In the genomic region with DNA sequence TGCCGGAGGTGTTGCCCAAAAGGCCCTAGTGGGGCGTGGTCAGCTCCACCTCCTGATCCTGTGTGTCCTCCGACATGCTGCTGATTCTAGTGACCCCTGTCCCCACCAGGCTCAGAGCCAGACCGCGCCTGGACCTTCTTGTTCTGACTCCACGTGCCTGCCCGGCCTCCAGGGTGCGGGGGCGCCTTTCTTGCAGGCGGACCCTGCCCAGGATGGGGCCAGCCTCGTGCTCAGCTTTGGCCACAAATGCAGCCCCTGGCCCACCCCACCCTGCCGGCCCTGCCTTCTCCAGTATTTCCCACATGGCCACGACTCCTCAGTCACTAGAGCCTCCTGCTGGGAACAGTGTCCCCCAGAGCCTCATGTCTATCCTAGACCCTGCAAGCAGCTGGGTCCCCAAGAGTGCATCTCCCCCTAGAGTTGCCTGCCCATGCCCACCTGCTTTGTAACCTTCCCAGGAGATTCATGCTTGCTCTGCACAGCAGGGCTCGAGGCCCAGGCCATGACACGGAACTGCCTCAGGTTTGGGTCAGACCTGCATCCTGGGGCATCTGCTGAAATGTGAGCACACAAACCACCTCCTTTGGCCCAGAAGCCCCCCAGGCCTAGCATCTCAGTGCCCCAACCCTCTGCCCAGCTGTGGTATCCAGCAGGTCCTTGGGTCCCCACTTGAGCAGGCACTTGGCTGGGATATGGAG, we compare ENCODE assay signal across 28 cellular contexts. TPM values are rescaled to one million over a fixed set of nuclear protein-coding genes. Genes with fewer than 3 reads are reported as not detected.
DNase-seq lines count a peak whose midpoint lies in the region; ATAC-seq and TF ChIP-seq lines count a peak whose summit lies in the region.
"Had no signal": no experiment of that assay in that cellular context is flagged by ENCODE, and none has a peak within 500 bp of the region (broad histone marks: within the 10 kb centered on the region; RNA-seq: fewer than 3 reads in every experiment).

No MANE protein-coding gene starts in this region.

- no peaks in the 10 kb centered on the region for H3K36me3 Mint-ChIP-seq in glutamatergic neuron (ENCODE audit: unreplicated experiment)
- H3K36me3 Mint-ChIP-seq in mesothelial cell of epicardium = peaks cover 5% of the 10 kb centered on the region
- peaks cover 10 to 14% of the 10 kb centered on the region in 2 donors for H3K36me3 Mint-ChIP-seq in stimulated activated naive B cell treated with anti-CD40 and anti-IgM and Interleukin-4, amounts not matched to agents 10 μg/mL and 1 μg/mL and 100 μg/mL, for 72 hours

- POLR2A ChIA-PET in SK-N-SH (lab: Yijun Ruan, JAX) = no interaction called here

- H3K27me3 Mint-ChIP-seq in glutamatergic neuron (ENCODE audit: unreplicated experiment) (peaks cover 11% of the 10 kb centered on the region), mesothelial cell of epicardium (ENCODE audit: low read depth) (peaks cover 13% of the 10 kb centered on the region)
- H3K27me3 Mint-ChIP-seq in stimulated activated naive B cell treated with anti-CD40 and anti-IgM and Interleukin-4, amounts not matched to agents 10 μg/mL and 1 μg/mL and 100 μg/mL, for 72 hours = no peaks in the 10 kb centered on the region
- H3K27me3 Mint-ChIP-seq: activated CD4-positive, alpha-beta memory T cell treated with anti-CD3 and anti-CD28 coated beads, Interleukin-2, amount 10 ng/mL, durations not matched to agents 7 days and 5 days; CD4-positive, alpha-beta memory T cell had no signal

- CTCF ChIA-PET in SK-N-SH (lab: Yijun Ruan, JAX) = interaction anchor here (0.7 to 1.4 kb wide), 8 partner anchors 8 to 451 kb away, joined by 3 to 8 read pairs (median 3); a partner anchor contains a TSS

- no peaks in the 10 kb centered on the region for H3F3A ChIP-seq in SK-N-SH (replicated peaks; ENCODE audit: insufficient read depth)

- H2AFZ ChIP-seq in SK-N-SH (ENCODE audit: low read depth) = no peak overlapping the region

- H3K79me2 ChIP-seq in SK-N-SH (ENCODE audit: insufficient read depth) = no peaks in the 10 kb centered on the region

- H3K9ac ChIP-seq in SK-N-SH = no peak overlapping the region

- no peaks in the 10 kb centered on the region for H3K36me3 ChIP-seq in SK-N-SH (replicated peaks in 1 of 2; ENCODE audit: control insufficient read depth in 1 of 2, insufficient read depth in 2 of 2, low read length in 1 of 2)
- H3K36me3 ChIP-seq: esophagus squamous epithelium, neutrophil, upper lobe of right lung had no signal

- no peaks in the 10 kb centered on the region; a peak in 1 of 4 replicates for H3K4me1 ChIP-seq in SK-N-SH (ENCODE audit: control insufficient read depth in 1 of 2, insufficient read depth in 2 of 2, low read depth in 1 of 2, low read length in 1 of 2)
- H3K4me1 ChIP-seq: body of pancreas, upper lobe of right lung had no signal

- peaks cover 8% of the 10 kb centered on the region for H3K9me3 Mint-ChIP-seq in glutamatergic neuron (ENCODE audit: unreplicated experiment)
- H3K9me3 Mint-ChIP-seq in mesothelial cell of epicardium = no peaks in the 10 kb centered on the region
- H3K9me3 Mint-ChIP-seq in stimulated activated naive B cell treated with anti-CD40 and anti-IgM and Interleukin-4, amounts not matched to agents 10 μg/mL and 1 μg/mL and 100 μg/mL, for 72 hours = no peaks in the 10 kb centered on the region
- H3K9me3 Mint-ChIP-seq: activated CD4-positive, alpha-beta memory T cell treated with anti-CD3 and anti-CD28 coated beads, Interleukin-2, amount 10 ng/mL, durations not matched to agents 7 days and 5 days; activated T-helper 1 cell treated with anti-CD3 and anti-CD28 coated beads, Interleukin-12 subunit alpha, Interleukin-12 subunit beta, Interleukin-2, Interleukin-4 antibody, amounts not matched to agents 30 ng/mL and 10 ng/mL and 1 ng/mL, durations not matched to agents 14 hours and 24 hours and 36 hours; CD4-positive, alpha-beta memory T cell; stimulated activated effector memory CD8-positive, alpha-beta T cell treated with anti-CD3 and anti-CD28 coated beads, Interleukin-12 subunit alpha, Interleukin-12 subunit beta, amount 100 ng/mL, for 72 hours had no signal

- TF ChIP-seq EP300 in SK-N-SH (IDR thresholded peaks at IDR 0.05; ENCODE audit: borderline replicate concordance in 1 of 2, low read depth in 1 of 2, low read length in 1 of 2) = no peak

- TF ChIP-seq CTCF in SK-N-SH (IDR thresholded peaks at IDR 0.05) = no peak
- no peak for TF ChIP-seq CTCF in glutamatergic neuron (IDR thresholded peaks at IDR 0.05; ENCODE audit: partially characterized antibody, unreplicated experiment)
- no peak for TF ChIP-seq CTCF in mesothelial cell of epicardium (IDR thresholded peaks at IDR 0.05; ENCODE audit: unreplicated experiment)

- H3K9me3 ChIP-seq in SK-N-SH = no peaks in the 10 kb centered on the region
- H3K9me3 ChIP-seq: body of pancreas, esophagus squamous epithelium, heart right ventricle, neutrophil, sigmoid colon, upper lobe of right lung had no signal

- DNase-seq in SK-N-SH (peak; percentile 14), glutamatergic neuron (no peak), mesothelial cell of epicardium (ENCODE audit: low spot score in 2 of 2, unreplicated experiment in 2 of 2) (no peak), SW 1271 (lab: John Stamatoyannopoulos, UW) (no peak), NCI-H2227 (lab: John Stamatoyannopoulos, UW; ENCODE audit: unreplicated experiment) (no peak), NCI-H2196 (lab: John Stamatoyannopoulos, UW; ENCODE audit: unreplicated experiment) (no peak)
- no peak for DNase-seq in stimulated activated naive B cell treated with anti-CD40 and anti-IgM and Interleukin-4, amounts not matched to agents 10 μg/mL and 1 μg/mL and 100 μg/mL, for 72 hours
- DNase-seq: activated CD4-positive, alpha-beta memory T cell treated with anti-CD3 and anti-CD28 coated beads, Interleukin-2, amount 10 ng/mL, durations not matched to agents 7 days and 5 days; activated CD8-positive, alpha-beta memory T cell treated with anti-CD3 and anti-CD28 coated beads, Interleukin-2, amount 50 U/mL, for 4 hours; activated naive CD4-positive, alpha-beta T cell treated with Interleukin-2 at 50 U/mL for 16 hours; body of pancreas; CD4-positive, alpha-beta memory T cell; esophagus squamous epithelium; heart right ventricle; NCI-H1436; NCI-H2081 treated with DMSO at 0.1 percent for 48 hours; NCI-H345; NCI-H69; SHP77; sigmoid colon; upper lobe of right lung had no signal

- H3K27ac Mint-ChIP-seq in glutamatergic neuron (ENCODE audit: unreplicated experiment) = no peak overlapping the region
- H3K27ac Mint-ChIP-seq in mesothelial cell of epicardium = no peak overlapping the region
- peak overlapping the region; percentile 4 for H3K27ac Mint-ChIP-seq in stimulated activated naive B cell treated with anti-CD40 and anti-IgM and Interleukin-4, amounts not matched to agents 10 μg/mL and 1 μg/mL and 100 μg/mL, for 72 hours
- H3K27ac Mint-ChIP-seq: activated CD4-positive, alpha-beta memory T cell treated with anti-CD3 and anti-CD28 coated beads, Interleukin-2, amount 10 ng/mL, durations not matched to agents 7 days and 5 days; activated T-helper 1 cell treated with anti-CD3 and anti-CD28 coated beads, Interleukin-12 subunit alpha, Interleukin-12 subunit beta, Interleukin-2, Interleukin-4 antibody, amounts not matched to agents 30 ng/mL and 10 ng/mL and 1 ng/mL, durations not matched to agents 14 hours and 24 hours and 36 hours; CD4-positive, alpha-beta memory T cell; stimulated activated effector memory CD8-positive, alpha-beta T cell treated with anti-CD3 and anti-CD28 coated beads, Interleukin-12 subunit alpha, Interleukin-12 subunit beta, amount 100 ng/mL, for 72 hours had no signal

- peak overlapping the region; percentile 52 for H3K4me3 Mint-ChIP-seq in glutamatergic neuron (ENCODE audit: unreplicated experiment)
- peak overlapping the region; percentile 24 for H3K4me3 Mint-ChIP-seq in mesothelial cell of epicardium
- no peak overlapping the region for H3K4me3 Mint-ChIP-seq in stimulated activated naive B cell treated with anti-CD40 and anti-IgM and Interleukin-4, amounts not matched to agents 10 μg/mL and 1 μg/mL and 100 μg/mL, for 72 hours
- H3K4me3 Mint-ChIP-seq: activated CD4-positive, alpha-beta memory T cell treated with anti-CD3 and anti-CD28 coated beads, Interleukin-2, amount 10 ng/mL, durations not matched to agents 7 days and 5 days; activated T-helper 1 cell treated with anti-CD3 and anti-CD28 coated beads, Interleukin-12 subunit alpha, Interleukin-12 subunit beta, Interleukin-2, Interleukin-4 antibody, amounts not matched to agents 30 ng/mL and 10 ng/mL and 1 ng/mL, durations not matched to agents 14 hours and 24 hours and 36 hours; stimulated activated effector memory CD8-positive, alpha-beta T cell treated with anti-CD3 and anti-CD28 coated beads, Interleukin-12 subunit alpha, Interleukin-12 subunit beta, amount 100 ng/mL, for 72 hours had no signal

- no peaks in the 10 kb centered on the region for H3K9me2 ChIP-seq in SK-N-SH

- H3K27ac ChIP-seq in SK-N-SH (ENCODE audit: low read depth in 2 of 2, low read length in 1 of 2) = no peak overlapping the region
- H3K27ac ChIP-seq: 22Rv1, body of pancreas, esophagus squamous epithelium, heart right ventricle, neutrophil, sigmoid colon, upper lobe of right lung had no signal

- no peaks in the 10 kb centered on the region for H3K27me3 ChIP-seq in SK-N-SH (ENCODE audit: insufficient read depth)
- H3K27me3 ChIP-seq: body of pancreas, heart right ventricle, upper lobe of right lung had no signal

- H3K4me1 Mint-ChIP-seq in glutamatergic neuron (ENCODE audit: low read depth, unreplicated experiment) (peaks cover 14% of the 10 kb centered on the region), mesothelial cell of epicardium (peaks cover 10% of the 10 kb centered on the region)
- peaks cover 15 to 37% of the 10 kb centered on the region in 2 donors for H3K4me1 Mint-ChIP-seq in stimulated activated naive B cell treated with anti-CD40 and anti-IgM and Interleukin-4, amounts not matched to agents 10 μg/mL and 1 μg/mL and 100 μg/mL, for 72 hours
- H3K4me1 Mint-ChIP-seq: activated CD4-positive, alpha-beta memory T cell treated with anti-CD3 and anti-CD28 coated beads, Interleukin-2, amount 10 ng/mL, durations not matched to agents 7 days and 5 days had no signal

- no peaks in the 10 kb centered on the region for H4K20me1 ChIP-seq in SK-N-SH (ENCODE audit: insufficient read depth)

- no peak for ATAC-seq in SK-N-SH treated with all-trans-retinoic acid at 6 μM for 48 hours
- ATAC-seq in stimulated activated naive B cell treated with anti-CD40 and anti-IgM and Interleukin-4, amounts not matched to agents 10 μg/mL and 1 μg/mL and 100 μg/mL, for 72 hours (replicated peaks) = no peak
- ATAC-seq: body of pancreas, HCT116 had no signal

- 88% methylated on average over 11 of the region's 15 CpGs for WGBS in SK-N-SH (ENCODE audit: low lambda C conversion rate)

- no peak for TF ChIP-seq RAD21 in SK-N-SH (IDR thresholded peaks at IDR 0.05; ENCODE audit: low read length)

- no peak overlapping the region for H3K4me3 ChIP-seq in SK-N-SH (ENCODE audit: low read depth in 2 of 2, low read length in 1 of 2)
- H3K4me3 ChIP-seq: body of pancreas, sigmoid colon, upper lobe of right lung had no signal

- H3K4me2 ChIP-seq in SK-N-SH = no peak overlapping the region

RNA-seq across cellular contexts. Expression of a gene that starts 27.0 kb away (rescaled TPM):
- 37.8 and 39.3 TPM in 2 replicates for polyA plus RNA-seq in SK-N-SH (2012; rRNA removed)
- polyA plus RNA-seq in SK-N-SH (2012; cell fraction: cytosol; rRNA removed) = 10.0 and 16.7 TPM in 2 replicates
- polyA plus RNA-seq in SK-N-SH (2012; cell fraction: nucleus; rRNA removed) = 109 and 145 TPM in 2 replicates
- total RNA-seq in glutamatergic neuron (ENCODE audit: unreplicated experiment) (16.2 TPM), mesothelial cell of epicardium (45.5 to 48.4 TPM (median 46.5 TPM) in 3 replicates)

RNA-seq across cellular contexts. Expression of a gene that starts 47.5 kb away (rescaled TPM):
- polyA plus RNA-seq in SK-N-SH (2012; rRNA removed) = 4.3 and 6.1 TPM in 2 replicates
- 2.8 and 4.3 TPM in 2 replicates for polyA plus RNA-seq in SK-N-SH (2012; cell fraction: cytosol; rRNA removed)
- polyA plus RNA-seq in SK-N-SH (2012; cell fraction: nucleus; rRNA removed) = 16.9 and 18.8 TPM in 2 replicates
- total RNA-seq in glutamatergic neuron (ENCODE audit: unreplicated experiment) (14.2 TPM), mesothelial cell of epicardium (21.2 to 22.1 TPM (median 21.2 TPM) in 3 replicates)

RNA-seq across cellular contexts. Expression of a gene that starts 58.8 kb away (rescaled TPM):
- 1.0 and 1.1 TPM in 2 replicates for polyA plus RNA-seq in SK-N-SH (2012; rRNA removed)
- polyA plus RNA-seq in SK-N-SH (2012; cell fraction: cytosol; rRNA removed) = 0.40 and 0.55 TPM in 2 replicates
- polyA plus RNA-seq in SK-N-SH (2012; cell fraction: nucleus; rRNA removed) = 4.3 and 4.6 TPM in 2 replicates
- total RNA-seq in glutamatergic neuron (ENCODE audit: unreplicated experiment) (1.7 TPM), mesothelial cell of epicardium (1.4 to 2.9 TPM (median 2.8 TPM) in 3 replicates)
- total RNA-seq: body of pancreas, dermis microvascular lymphatic vessel endothelial cell, sigmoid colon had no signal

Comparison
In these comparisons a context has a peak if more than half of its experiments do, and no peak if none do; other contexts are left out.
1. H3K4me3 Mint-ChIP-seq: peak in glutamatergic neuron (single experiment) and mesothelial cell of epicardium (single experiment); none in stimulated activated naive B cell treated with anti-CD40 and anti-IgM and Interleukin-4, amounts not matched to agents 10 μg/mL and 1 μg/mL and 100 μg/mL, for 72 hours (0 of 2).